Comparison of ENCODE assay signal across 17 cellular contexts in genomic region chr9:37618817-37619216, GRCh38. TPM values are rescaled to one million over a fixed set of nuclear protein-coding genes. Genes with fewer than 3 reads are reported as not detected.
A peak's percentile ranks its signal among the peaks of the same experiment; 100 is the strongest.
DNase-seq lines count a peak whose midpoint lies in the region; ATAC-seq and TF ChIP-seq lines count a peak whose summit lies in the region.
"Had no signal": no experiment of that assay in that cellular context is flagged by ENCODE, and none has a peak within 500 bp of the region (broad histone marks: within the 10 kb centered on the region; RNA-seq: fewer than 3 reads in every experiment).

No MANE protein-coding gene starts in this region.

- no peak overlapping the region for H2AFZ ChIP-seq in hepatocyte

- ATAC-seq in effector memory CD8-positive, alpha-beta T cell (replicated peaks) = no peak

- POLR2A ChIA-PET in AG04450 (lab: Yijun Ruan, JAX) = no interaction called here

- DNase-seq in AG04450 (ENCODE audit: low read depth, low spot score) (peak; percentile 7), HS-5 (ENCODE audit: low read depth) (peak; percentile 58), amniotic stem cell (lab: John Stamatoyannopoulos, UW) (peak; percentile 15), hepatocyte (ENCODE audit: low spot score) (peak; percentile 21), medulla oblongata (ENCODE audit: extremely low spot score) (no peak), COLO829 (ENCODE audit: low spot score) (no peak)
- no peak for DNase-seq in effector memory CD8-positive, alpha-beta T cell
- no peak for DNase-seq in activated effector memory CD4-positive, alpha-beta T cell treated with Interleukin-2 at 50 U/mL for 16 hours
- DNase-seq: activated CD4-positive, alpha-beta T cell treated with anti-CD3 and anti-CD28 coated beads, Interleukin-2, amount 10 ng/mL, durations not matched to agents 7 days and 5 days; activated T-cell treated with anti-CD3 and anti-CD28 coated beads for 4 hours; COR-L47; head of caudate nucleus; SHP77 had no signal

- no peaks in the 10 kb centered on the region for H3K9me3 Mint-ChIP-seq in effector memory CD8-positive, alpha-beta T cell
- H3K9me3 Mint-ChIP-seq: activated CD4-positive, alpha-beta T cell treated with anti-CD3 and anti-CD28 coated beads, Interleukin-2, amount 10 ng/mL, durations not matched to agents 7 days and 5 days; central memory CD8-positive, alpha-beta T cell had no signal

- H3K9me3 ChIP-seq in AG04450 (ENCODE audit: control insufficient read depth, insufficient read depth, low read length) (no peaks in the 10 kb centered on the region), hepatocyte (ENCODE audit: low read depth) (no peaks in the 10 kb centered on the region)
- H3K9me3 ChIP-seq: prostate gland had no signal

- WGBS in hepatocyte (ENCODE audit: low lambda C conversion rate, missing lambda C conversion rate) = 75% methylated on average over 4 of the region's 4 CpGs

- H3K27ac Mint-ChIP-seq in effector memory CD8-positive, alpha-beta T cell = no peak overlapping the region
- H3K27ac Mint-ChIP-seq: activated CD4-positive, alpha-beta T cell treated with anti-CD3 and anti-CD28 coated beads, Interleukin-2, amount 10 ng/mL, durations not matched to agents 7 days and 5 days; activated naive CD8-positive, alpha-beta T cell had no signal

- H3K27me3 ChIP-seq in AG04450 (ENCODE audit: control insufficient read depth, insufficient read depth, low read length) = peaks cover 4% of the 10 kb centered on the region
- no peaks in the 10 kb centered on the region for H3K27me3 ChIP-seq in hepatocyte

- H3K36me3 ChIP-seq in hepatocyte (replicated peaks; ENCODE audit: insufficient read depth, low read depth) = no peaks in the 10 kb centered on the region
- H3K36me3 ChIP-seq: prostate gland had no signal

- no peaks in the 10 kb centered on the region for H3K4me1 Mint-ChIP-seq in effector memory CD8-positive, alpha-beta T cell (ENCODE audit: low read depth in 2 of 2)
- H3K4me1 Mint-ChIP-seq: activated CD4-positive, alpha-beta T cell treated with anti-CD3 and anti-CD28 coated beads, Interleukin-2, amount 10 ng/mL, durations not matched to agents 7 days and 5 days; central memory CD8-positive, alpha-beta T cell had no signal

- no peaks in the 10 kb centered on the region for H3K4me1 ChIP-seq in hepatocyte (ENCODE audit: insufficient read depth)
- H3K4me1 ChIP-seq: prostate gland had no signal

- no peak for TF ChIP-seq CTCF in AG04450 (IDR thresholded peaks at IDR 0.05; ENCODE audit: low read depth, low read length)
- TF ChIP-seq CTCF in hepatocyte (IDR thresholded peaks at IDR 0.05; ENCODE audit: poor library complexity) = no peak

- no peak overlapping the region for H3K27ac ChIP-seq in AG04450 (ENCODE audit: low read depth, low read length)
- H3K27ac ChIP-seq in hepatocyte = no peak overlapping the region
- H3K27ac ChIP-seq: prostate gland had no signal

- no peaks in the 10 kb centered on the region for H4K20me1 ChIP-seq in hepatocyte (ENCODE audit: insufficient read depth, poor library complexity, severe bottlenecking)

- no peak overlapping the region for H3K4me3 ChIP-seq in AG04450 (ENCODE audit: low read depth, low read length)
- no peak overlapping the region for H3K4me3 ChIP-seq in hepatocyte
- H3K4me3 ChIP-seq: prostate gland had no signal

- CTCF ChIA-PET in AG04450 (lab: Charles Lee) = no interaction called here

- H3K4me2 ChIP-seq in hepatocyte = no peak overlapping the region

- H3K27me3 Mint-ChIP-seq in effector memory CD8-positive, alpha-beta T cell = peaks cover 4 to 7% of the 10 kb centered on the region in 2 donors

- H3K9me2 ChIP-seq in hepatocyte (replicated peaks; ENCODE audit: insufficient read depth) = no peaks in the 10 kb centered on the region

- H3K4me3 Mint-ChIP-seq in effector memory CD8-positive, alpha-beta T cell = no peak overlapping the region
- H3K4me3 Mint-ChIP-seq: activated CD4-positive, alpha-beta T cell treated with anti-CD3 and anti-CD28 coated beads, Interleukin-2, amount 10 ng/mL, durations not matched to agents 7 days and 5 days; activated naive CD8-positive, alpha-beta T cell; central memory CD8-positive, alpha-beta T cell had no signal

- peaks cover 4% of the 10 kb centered on the region for H3K36me3 Mint-ChIP-seq in effector memory CD8-positive, alpha-beta T cell (ENCODE audit: insufficient read depth)

- H3K79me2 ChIP-seq in hepatocyte = no peaks in the 10 kb centered on the region

RNA-seq across cellular contexts. Expression of gene TOMM5, which starts 26.4 kb away (rescaled TPM):
- polyA plus RNA-seq in AG04450 (2011; rRNA removed) (185 and 207 TPM in 2 replicates), hepatocyte (283 and 293 TPM in 2 replicates)
- polyA minus RNA-seq in AG04450 (2011; rRNA and poly(A)+ RNA removed) = 36.2 and 41.8 TPM in 2 replicates
- 173 and 187 TPM in 2 replicates for total RNA-seq in hepatocyte

RNA-seq across cellular contexts. Expression of gene FRMPD1, which starts 31.9 kb away (rescaled TPM):
- polyA plus RNA-seq in AG04450 (2011; rRNA removed) = not detected in 2 replicates
- polyA minus RNA-seq in AG04450 (2011; rRNA and poly(A)+ RNA removed) = not detected in 2 replicates
- 0.10 and 0.28 TPM in 2 replicates for total RNA-seq in hepatocyte
- polyA plus RNA-seq in hepatocyte = 0.36 and 1.2 TPM in 2 replicates
- total RNA-seq: A673; activated CD4-positive, alpha-beta T cell treated with anti-CD3 and anti-CD28 coated beads, Interleukin-2, amount 10 ng/mL, durations not matched to agents 7 days and 5 days had no signal

RNA-seq across cellular contexts. Expression of gene FBXO10, which starts 42.6 kb away (rescaled TPM):
- polyA plus RNA-seq in AG04450 (2011; rRNA removed) (9.7 and 10.7 TPM in 2 replicates), hepatocyte (7.4 and 9.8 TPM in 2 replicates)
- 19.2 and 25.1 TPM in 2 replicates for polyA minus RNA-seq in AG04450 (2011; rRNA and poly(A)+ RNA removed)
- total RNA-seq in hepatocyte = 10.2 and 12.5 TPM in 2 replicates

Comparison
In these comparisons a context has a peak if more than half of its experiments do, and no peak if none do; other contexts are left out.
1. DNase-seq: peak in AG04450 (single experiment), HS-5 (single experiment), amniotic stem cell (single experiment) and hepatocyte (single experiment); none in effector memory CD8-positive, alpha-beta T cell (0 of 3), medulla oblongata (single experiment), activated effector memory CD4-positive, alpha-beta T cell treated with Interleukin-2 at 50 U/mL for 16 hours (single experiment) and COLO829 (single experiment).